ENCODE assay signal across 21 cellular contexts in genomic region chrX:120718969-120719368, GRCh38.
"Had no signal": no experiment of that assay in that cellular context is flagged by ENCODE, and none has a peak within 500 bp of the region (broad histone marks: within the 10 kb centered on the region; RNA-seq: fewer than 3 reads in every experiment).

No MANE protein-coding gene starts in this region.

- H3K4me3 ChIP-seq: dorsolateral prefrontal cortex, gastrocnemius medialis, lower lobe of right lung, ovary, psoas muscle, sigmoid colon, suprapubic skin, vagina had no signal

- H3K4me1 Mint-ChIP-seq: natural killer cell; stimulated activated memory B cell treated with anti-CD40 and anti-IgM and Interleukin-4, amounts not matched to agents 10 μg/mL and 1 μg/mL and 100 μg/mL, for 72 hours had no signal

- H3K27ac ChIP-seq: dorsolateral prefrontal cortex, gastrocnemius medialis, lower lobe of right lung, ovary, psoas muscle, sigmoid colon, suprapubic skin, vagina had no signal

- H3K9me3 ChIP-seq: gastrocnemius medialis, lower lobe of right lung, ovary, sigmoid colon, suprapubic skin, vagina had no signal

- DNase-seq: dorsolateral prefrontal cortex; effector CD4-positive, alpha-beta T cell; gastrocnemius medialis; head of caudate nucleus; left ventricle myocardium superior; lower lobe of right lung; natural killer cell; occipital lobe; ovary; posterior cingulate gyrus; psoas muscle; right cardiac atrium; sigmoid colon; stimulated activated CD4-positive, alpha-beta T cell treated with anti-CD3 and anti-CD28 coated beads, Interleukin-2, amount 100 ng/mL, for 24 hours; stimulated activated CD4-positive, alpha-beta T cell treated with anti-CD3 and anti-CD28 coated beads, Interleukin-4, amount 100 ng/mL, for 24 hours; trophoblast cell had no signal

- H3K4me1 ChIP-seq: gastrocnemius medialis, lower lobe of right lung, psoas muscle, sigmoid colon, suprapubic skin, vagina had no signal

- H3K36me3 Mint-ChIP-seq: memory B cell; natural killer cell; stimulated activated memory B cell treated with anti-CD40 and anti-IgM and Interleukin-4, amounts not matched to agents 10 μg/mL and 1 μg/mL and 100 μg/mL, for 72 hours had no signal

- H3K27me3 Mint-ChIP-seq: memory B cell; stimulated activated memory B cell treated with anti-CD40 and anti-IgM and Interleukin-4, amounts not matched to agents 10 μg/mL and 1 μg/mL and 100 μg/mL, for 72 hours; stimulated activated naive CD8-positive, alpha-beta T cell treated with anti-CD3 and anti-CD28 coated beads, Interleukin-15, Interleukin-2, amounts not matched to agents 100 ng/mL and 50 ng/mL, for 24 hours had no signal

- ATAC-seq: gastrocnemius medialis; left ventricle myocardium superior; lower lobe of right lung; natural killer cell; psoas muscle; stimulated activated memory B cell treated with anti-CD40 and anti-IgM and Interleukin-4, amounts not matched to agents 10 μg/mL and 1 μg/mL and 100 μg/mL, for 72 hours had no signal

- H3K27ac Mint-ChIP-seq: memory B cell; natural killer cell; stimulated activated memory B cell treated with anti-CD40 and anti-IgM and Interleukin-4, amounts not matched to agents 10 μg/mL and 1 μg/mL and 100 μg/mL, for 72 hours; stimulated activated naive CD8-positive, alpha-beta T cell treated with anti-CD3 and anti-CD28 coated beads, Interleukin-15, Interleukin-2, amounts not matched to agents 100 ng/mL and 50 ng/mL, for 24 hours had no signal

- H3K27me3 ChIP-seq: gastrocnemius medialis, ovary, sigmoid colon, suprapubic skin, vagina had no signal

- H3K36me3 ChIP-seq: gastrocnemius medialis, lower lobe of right lung, ovary, sigmoid colon, suprapubic skin, vagina had no signal

- H3K4me3 Mint-ChIP-seq: memory B cell; natural killer cell; stimulated activated memory B cell treated with anti-CD40 and anti-IgM and Interleukin-4, amounts not matched to agents 10 μg/mL and 1 μg/mL and 100 μg/mL, for 72 hours; stimulated activated naive CD8-positive, alpha-beta T cell treated with anti-CD3 and anti-CD28 coated beads, Interleukin-15, Interleukin-2, amounts not matched to agents 100 ng/mL and 50 ng/mL, for 24 hours had no signal

- H3K9me3 Mint-ChIP-seq: natural killer cell had no signal
